In genomic region chr7:129224251-129225205, GRCh38 we compare ENCODE assay signal across 1 cellular context.
TF ChIP-seq lines count a peak whose summit lies in the region.

AHCYL2 (plus strand) TSS chr7:129225030.

TF ChIP-seq in K562, 482 proteins besides CTCF, POLR2A, EP300 and RAD21 (continued from another document and continues in another):
- TF ChIP-seq RFX5 (IDR thresholded peaks at IDR 0.05; ENCODE audit: low read depth, low read length): 0 out of 2 replicates have a peak, but pooled peaks have one; percentile 14
- peak; percentile 92 for TF ChIP-seq CXXC5 (CRISPR knock-in tag; IDR thresholded peaks at IDR 0.05)
- no peak for TF ChIP-seq GTF2A2 (tag; IDR thresholded peaks at IDR 0.05)
- TF ChIP-seq CC2D1A (IDR thresholded peaks at IDR 0.05): no peak
- peak; percentile 81; the same call in 1 of the 2 replicates for TF ChIP-seq ZBTB17 (CRISPR knock-in tag; IDR thresholded peaks at IDR 0.05)
- peak; percentile 93 for TF ChIP-seq ZBTB40 (IDR thresholded peaks at IDR 0.05)
- no peak for TF ChIP-seq ZBTB40 (CRISPR knock-in tag; IDR thresholded peaks at IDR 0.05)
- TF ChIP-seq NR4A1 (CRISPR knock-in tag; IDR thresholded peaks at IDR 0.05): no peak
- peak; percentile 73; the same call in 1 of the 2 replicates for TF ChIP-seq NR4A1 (tag; IDR thresholded peaks at IDR 0.05)
- peak; percentile 58 for TF ChIP-seq TCF7L2 (IDR thresholded peaks at IDR 0.05; ENCODE audit: low read depth, low read length)
- TF ChIP-seq RBM22 (IDR thresholded peaks at IDR 0.05; ENCODE audit: low read depth, low read length, poor library complexity, severe bottlenecking): no peak
- TF ChIP-seq NUFIP1 (IDR thresholded peaks at IDR 0.05; ENCODE audit: partially characterized antibody): no peak
- no peak; the same call in none of the 2 replicates for TF ChIP-seq SMAD4 (CRISPR knock-in tag; conservative IDR thresholded peaks at IDR 0.05)
- TF ChIP-seq NFE2 (IDR thresholded peaks at IDR 0.05; ENCODE audit: low read depth): peak; percentile 37
- peak; percentile 67 to 97 for TF ChIP-seq MAZ (CRISPR knock-in tag; conservative IDR thresholded peaks at IDR 0.05 in 1 of 2, IDR thresholded peaks at IDR 0.05 in 1 of 2)
- TF ChIP-seq SREBF2 (CRISPR knock-in tag; IDR thresholded peaks at IDR 0.05): no peak
- TF ChIP-seq SMARCC2 (IDR thresholded peaks at IDR 0.05; ENCODE audit: low read depth): no peak
- TF ChIP-seq PREB (CRISPR knock-in tag; IDR thresholded peaks at IDR 0.05): no peak
- TF ChIP-seq BACH1 (tag; IDR thresholded peaks at IDR 0.05): peak; percentile 89; the same call in 1 of the 2 replicates
- TF ChIP-seq ARNT (IDR thresholded peaks at IDR 0.05): peak; percentile 86 to 88; a peak in 3 of 4 replicates
- no peak for TF ChIP-seq SMARCA5 (IDR thresholded peaks at IDR 0.05)
- no peak for TF ChIP-seq MCM7 (IDR thresholded peaks at IDR 0.05)
- peak; percentile 17 for TF ChIP-seq POLR2B (IDR thresholded peaks at IDR 0.05; ENCODE audit: low read depth, partially characterized antibody)
- TF ChIP-seq ZNF239 (CRISPR knock-in tag; IDR thresholded peaks at IDR 0.05): peak; percentile 72
- peak; percentile 78 for TF ChIP-seq ZNF583 (CRISPR knock-in tag; IDR thresholded peaks at IDR 0.05)
- TF ChIP-seq HOXB6 (CRISPR knock-in tag; IDR thresholded peaks at IDR 0.05; ENCODE audit: borderline replicate concordance): no peak
- TF ChIP-seq, protein P1, sequence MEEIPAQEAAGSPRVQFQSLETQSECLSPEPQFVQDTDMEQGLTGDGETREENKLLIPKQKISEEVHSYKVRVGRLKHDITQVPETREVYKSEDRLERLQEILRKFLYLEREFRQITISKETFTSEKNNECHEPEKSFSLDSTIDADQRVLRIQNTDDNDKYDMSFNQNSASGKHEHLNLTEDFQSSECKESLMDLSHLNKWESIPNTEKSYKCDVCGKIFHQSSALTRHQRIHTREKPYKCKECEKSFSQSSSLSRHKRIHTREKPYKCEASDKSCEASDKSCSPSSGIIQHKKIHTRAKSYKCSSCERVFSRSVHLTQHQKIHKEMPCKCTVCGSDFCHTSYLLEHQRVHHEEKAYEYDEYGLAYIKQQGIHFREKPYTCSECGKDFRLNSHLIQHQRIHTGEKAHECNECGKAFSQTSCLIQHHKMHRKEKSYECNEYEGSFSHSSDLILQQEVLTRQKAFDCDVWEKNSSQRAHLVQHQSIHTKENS (CRISPR knock-in tag; IDR thresholded peaks at IDR 0.05): no peak
- TF ChIP-seq ZNF224 (CRISPR knock-in tag; IDR thresholded peaks at IDR 0.05): 0 out of 2 replicates have a peak, but pooled peaks have one; percentile 71
- TF ChIP-seq POU5F1 (IDR thresholded peaks at IDR 0.05; ENCODE audit: borderline replicate concordance, low read depth, low read length, partially characterized antibody): peak; percentile 78
- TF ChIP-seq GTF2E2 (tag; IDR thresholded peaks at IDR 0.05): 0 out of 2 replicates have a peak, but pooled peaks have one; percentile 25
- TF ChIP-seq PTBP1 (IDR thresholded peaks at IDR 0.05; ENCODE audit: low read depth, low read length): 0 out of 2 replicates have a peak, but pooled peaks have one; percentile 20
- TF ChIP-seq DNMT1 (IDR thresholded peaks at IDR 0.05): no peak
- TF ChIP-seq, protein P2, sequence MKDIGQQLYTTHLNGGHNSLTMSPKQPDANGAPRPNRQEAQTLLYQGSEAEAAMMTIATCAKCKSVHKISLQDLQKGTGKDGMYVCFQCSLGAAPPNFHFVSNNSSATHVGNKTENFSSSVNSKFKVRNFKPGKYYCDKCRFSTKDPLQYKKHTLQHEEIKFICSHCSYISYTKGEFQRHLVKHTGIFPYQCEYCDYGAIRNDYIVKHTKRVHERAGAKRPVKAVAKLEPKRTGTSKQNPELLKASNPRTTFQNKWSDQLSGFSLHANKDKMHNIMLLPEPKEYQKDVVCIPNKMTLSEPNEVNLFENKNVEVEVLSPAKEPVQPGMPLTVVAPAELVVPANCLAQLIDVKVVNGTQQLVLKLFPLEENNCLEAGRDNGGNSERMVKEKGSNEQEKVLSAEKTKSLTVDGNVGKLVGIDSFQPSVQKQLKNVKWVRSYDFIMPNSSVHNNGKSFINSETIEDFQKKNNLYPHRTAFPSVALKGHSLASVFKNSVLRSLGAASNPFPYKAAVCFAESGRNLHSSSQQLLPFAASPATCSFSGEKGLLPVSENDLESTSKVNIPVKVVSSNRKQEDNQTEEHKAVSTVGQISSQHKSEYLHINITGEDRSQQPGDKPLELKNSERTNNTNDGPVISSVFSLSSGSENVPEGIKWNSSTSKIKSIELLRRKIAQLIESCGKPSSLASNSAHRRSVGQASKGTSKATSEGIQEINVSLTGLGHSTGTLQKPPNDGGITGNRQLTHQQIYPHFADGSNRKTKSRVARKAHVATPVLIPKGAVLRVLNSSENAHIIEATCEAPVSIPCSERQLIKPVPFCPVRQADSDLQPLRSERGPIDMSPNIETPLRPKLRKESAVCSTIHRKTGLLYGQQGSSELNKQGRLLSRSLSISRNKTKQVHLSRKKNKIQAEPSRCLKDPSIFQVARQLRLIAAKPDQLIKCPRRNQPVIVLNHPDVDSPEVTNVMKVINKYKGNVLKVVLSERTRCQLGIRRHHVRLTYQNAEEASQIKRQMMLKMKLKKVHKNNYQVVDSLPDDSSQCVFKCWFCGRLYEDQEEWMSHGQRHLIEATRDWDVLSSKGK (CRISPR knock-in tag; IDR thresholded peaks at IDR 0.05): no peak
- TF ChIP-seq ATF1 (CRISPR knock-in tag; IDR thresholded peaks at IDR 0.05): no peak
- peak; percentile 88 for TF ChIP-seq ATF1 (tag; IDR thresholded peaks at IDR 0.05)
- 0 out of 2 replicates have a peak, but pooled peaks have one; percentile 46 for TF ChIP-seq MXI1 (IDR thresholded peaks at IDR 0.05; ENCODE audit: low read depth, low read length)
- TF ChIP-seq FOXJ2 (tag; IDR thresholded peaks at IDR 0.05): peak; percentile 92; the same call in 1 of the 2 replicates
- TF ChIP-seq RFX1 (IDR thresholded peaks at IDR 0.05): peak; percentile 92
- TF ChIP-seq ZNF740 (CRISPR knock-in tag; IDR thresholded peaks at IDR 0.05): no peak; the same call in 1 of the 2 replicates
- no peak; a peak in 1 of 4 replicates for TF ChIP-seq ZNF740 (tag; IDR thresholded peaks at IDR 0.05)
- TF ChIP-seq, protein P3, sequence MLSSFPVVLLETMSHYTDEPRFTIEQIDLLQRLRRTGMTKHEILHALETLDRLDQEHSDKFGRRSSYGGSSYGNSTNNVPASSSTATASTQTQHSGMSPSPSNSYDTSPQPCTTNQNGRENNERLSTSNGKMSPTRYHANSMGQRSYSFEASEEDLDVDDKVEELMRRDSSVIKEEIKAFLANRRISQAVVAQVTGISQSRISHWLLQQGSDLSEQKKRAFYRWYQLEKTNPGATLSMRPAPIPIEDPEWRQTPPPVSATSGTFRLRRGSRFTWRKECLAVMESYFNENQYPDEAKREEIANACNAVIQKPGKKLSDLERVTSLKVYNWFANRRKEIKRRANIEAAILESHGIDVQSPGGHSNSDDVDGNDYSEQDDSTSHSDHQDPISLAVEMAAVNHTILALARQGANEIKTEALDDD (IDR thresholded peaks at IDR 0.05): no peak
